Comparison of ENCODE assay signal across 35 cellular contexts in the genomic region with DNA sequence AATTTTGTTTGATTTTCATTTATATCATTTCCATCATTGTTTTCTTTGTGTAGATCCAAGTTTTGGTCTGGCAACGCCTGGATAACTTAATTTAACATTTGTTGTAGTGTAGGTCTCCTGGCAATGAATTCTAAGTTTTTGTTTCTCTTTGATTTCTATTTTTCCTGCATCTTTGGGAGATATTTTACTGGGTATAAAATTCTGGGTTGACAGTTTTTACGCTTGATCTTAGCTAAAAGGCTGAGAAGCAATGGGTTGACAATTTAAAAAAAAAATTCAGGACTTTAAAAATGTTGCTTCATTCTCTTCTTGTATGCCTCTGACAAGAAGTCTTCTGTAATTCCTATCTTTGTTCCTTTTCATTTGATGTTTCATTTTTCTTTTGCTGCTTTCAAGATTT. TPM values are rescaled to one million over a fixed set of nuclear protein-coding genes. Genes with fewer than 3 reads are reported as not detected.
"Had no signal": no experiment of that assay in that cellular context is flagged by ENCODE, and none has a peak within 500 bp of the region (broad histone marks: within the 10 kb centered on the region; RNA-seq: fewer than 3 reads in every experiment).

No MANE protein-coding gene starts in this region.

- ATAC-seq: activated naive CD4-positive, alpha-beta T cell treated with anti-CD3 and anti-CD28 coated beads, Interleukin-2, amount 50 U/mL, for 72 hours; activated naive CD8-positive, alpha-beta T cell treated with anti-CD3 and anti-CD28 coated beads, Interleukin-2, amount 50 U/mL, for 24 hours; activated T-cell treated with anti-CD3 and anti-CD28 coated beads, Interleukin-2, amount 50 U/mL, for 4 hours; activated T-cell treated with anti-CD3 and anti-CD28 coated beads, Interleukin-2, amount 50 U/mL, for 72 hours; activated T-helper 17 cell treated with anti-CD3 and anti-CD28 coated beads, Interleukin-2, amount 50 U/mL, for 72 hours; body of pancreas had no signal

- H3K36me3 ChIP-seq: adrenal gland, ascending aorta, brain microvascular endothelial cell, breast epithelium, cardiac muscle cell had no signal

- DNase-seq: activated effector memory CD4-positive, alpha-beta T cell treated with anti-CD3 and anti-CD28 coated beads, Interleukin-2, amount 50 U/mL, for 16 hours; activated effector memory CD4-positive, alpha-beta T cell treated with Interleukin-2 at 50 U/mL for 16 hours; activated gamma-delta T cell; activated gamma-delta T cell treated with Interleukin-2 at 50 U/mL for 16 hours; activated naive CD4-positive, alpha-beta T cell; activated naive CD4-positive, alpha-beta T cell treated with anti-CD3 and anti-CD28 coated beads for 36 hours; activated naive CD4-positive, alpha-beta T cell treated with anti-CD3 and anti-CD28 coated beads, Interleukin-2, amount 10 ng/mL, durations not matched to agents 7 days and 5 days; activated naive CD4-positive, alpha-beta T cell treated with anti-CD3 and anti-CD28 coated beads, Interleukin-2, amount 50 U/mL, for 16 hours; activated naive CD4-positive, alpha-beta T cell treated with Interleukin-2 at 50 U/mL for 16 hours; activated naive CD8-positive, alpha-beta T cell treated with anti-CD3 and anti-CD28 coated beads for 36 hours; activated naive CD8-positive, alpha-beta T cell treated with anti-CD3 and anti-CD28 coated beads, Interleukin-2, amount 10 ng/mL, durations not matched to agents 7 days and 5 days; activated naive CD8-positive, alpha-beta T cell treated with anti-CD3 and anti-CD28 coated beads, Interleukin-2, amount 50 U/mL, for 24 hours; activated T-cell treated with anti-CD3 and anti-CD28 coated beads, Interleukin-2, amount 50 U/mL, for 4 hours; activated T-cell treated with anti-CD3 and anti-CD28 coated beads, Interleukin-2, amount 50 U/mL, for 48 hours; activated T-cell treated with anti-CD3 and anti-CD28 coated beads, Interleukin-2, amount 50 U/mL, for 72 hours; adrenal gland; amniotic stem cell; amygdala; anterior cingulate cortex; aorta; body of pancreas; brain microvascular endothelial cell; caudate nucleus; central memory CD4-positive, alpha-beta T cell; cerebellar nuclear complex had no signal

- H3K4me3 ChIP-seq: adrenal gland, ascending aorta, body of pancreas, breast epithelium, cardiac muscle cell had no signal

- H3K9me3 ChIP-seq: body of pancreas had no signal

- H3K27me3 ChIP-seq: adrenal gland, ascending aorta, body of pancreas, brain microvascular endothelial cell, breast epithelium, cardiac muscle cell had no signal

- H3K4me1 ChIP-seq: adrenal gland, ascending aorta, body of pancreas, breast epithelium had no signal

- H3K27ac ChIP-seq: adrenal gland, ascending aorta, body of pancreas, brain microvascular endothelial cell, breast epithelium, cardiac muscle cell had no signal

- FAIRE-seq: astrocyte, bronchial epithelial cell had no signal

RNA-seq across cellular contexts. Expression of a gene that starts 8.6 kb away (rescaled TPM):
- total RNA-seq: activated naive CD4-positive, alpha-beta T cell treated with anti-CD3 and anti-CD28 coated beads for 36 hours; activated naive CD4-positive, alpha-beta T cell treated with anti-CD3 and anti-CD28 coated beads, Interleukin-2, amount 50 U/mL, for 72 hours; activated naive CD8-positive, alpha-beta T cell treated with anti-CD3 and anti-CD28 coated beads for 36 hours; activated naive CD8-positive, alpha-beta T cell treated with anti-CD3 and anti-CD28 coated beads, Interleukin-2, amount 10 ng/mL, durations not matched to agents 7 days and 5 days; activated T-cell treated with anti-CD3 and anti-CD28 coated beads, Interleukin-2, amount 50 U/mL, for 4 hours; activated T-cell treated with anti-CD3 and anti-CD28 coated beads, Interleukin-2, amount 50 U/mL, for 72 hours; activated T-helper 1 cell treated with anti-CD3 and anti-CD28 coated beads, Interleukin-12 subunit alpha, Interleukin-12 subunit beta, Interleukin-2, Interleukin-4 antibody, amounts not matched to agents 30 ng/mL and 10 ng/mL and 1 ng/mL, durations not matched to agents 14 hours and 24 hours and 36 hours; activated T-helper 17 cell treated with anti-CD3 and anti-CD28 coated beads, Interleukin-2, amount 50 U/mL, for 72 hours; activated T-helper 2 cell treated with anti-CD3 and anti-CD28 coated beads, Interferon-gamma antibody, Interleukin-2, Interleukin-4, amounts not matched to agents 10 μg/mL and 5 μg/mL and 100 μg/mL, durations not matched to agents 14 hours and 24 hours and 36 hours; aorta; ascending aorta; cardiac septum had no signal
